Comparison of ENCODE assay signal across 8 cellular contexts in genomic region chr12:63802012-63802608, GRCh38. TPM values are rescaled to one million over a fixed set of nuclear protein-coding genes. Genes with fewer than 3 reads are reported as not detected.
DNase-seq lines count a peak whose midpoint lies in the region; ATAC-seq, FAIRE-seq and TF ChIP-seq lines count a peak whose summit lies in the region.

No MANE protein-coding gene starts in this region.

- H3K4me3 Mint-ChIP-seq in mesothelial cell of epicardium = no peak overlapping the region

- TF ChIP-seq CTCF in BE2C (IDR thresholded peaks at IDR 0.05; ENCODE audit: low read depth, low read length) = peak; percentile 64
- TF ChIP-seq CTCF in bronchial epithelial cell (IDR thresholded peaks at IDR 0.05; ENCODE audit: insufficient read depth, low read length, severe bottlenecking) = peak; percentile 38
- peak; percentile 66 for TF ChIP-seq CTCF in mesothelial cell of epicardium (IDR thresholded peaks at IDR 0.05; ENCODE audit: unreplicated experiment)

- H3K4me3 ChIP-seq in BE2C (ENCODE audit: low read depth, low read length) (no peak overlapping the region), bronchial epithelial cell (ENCODE audit: low read depth, low read length) (no peak overlapping the region)

- peaks cover 3% of the 10 kb centered on the region for H3K36me3 Mint-ChIP-seq in mesothelial cell of epicardium

- H3K27me3 ChIP-seq in BE2C (no peaks in the 10 kb centered on the region), bronchial epithelial cell (ENCODE audit: control insufficient read depth, insufficient read depth, low read length) (no peaks in the 10 kb centered on the region)

- no peaks in the 10 kb centered on the region for H3K9me3 ChIP-seq in BE2C

- H3K27me3 Mint-ChIP-seq in mesothelial cell of epicardium (ENCODE audit: low read depth) = no peaks in the 10 kb centered on the region

- no peaks in the 10 kb centered on the region for H3K4me1 ChIP-seq in BE2C

- DNase-seq in BE2C (no peak), NCI-H2171 treated with DMSO at 0.1 percent for 48 hours (lab: John Stamatoyannopoulos, UW) (peak; percentile 46), bronchial epithelial cell (ENCODE audit: low read depth) (peak; percentile 24), mesothelial cell of epicardium (ENCODE audit: low spot score in 2 of 2, unreplicated experiment in 2 of 2) (no peak), HuH-7.5 (ENCODE audit: low spot score) (no peak), ureter (ENCODE audit: low spot score) (no peak)

- FAIRE-seq in bronchial epithelial cell (lab: Jason Lieb, UNC) = no peak

- H3K27ac Mint-ChIP-seq in mesothelial cell of epicardium = no peak overlapping the region

- no peaks in the 10 kb centered on the region for H3K9me3 Mint-ChIP-seq in mesothelial cell of epicardium

- H3K4me1 Mint-ChIP-seq in mesothelial cell of epicardium = no peaks in the 10 kb centered on the region

- H3K36me3 ChIP-seq in BE2C (no peaks in the 10 kb centered on the region), bronchial epithelial cell (ENCODE audit: control insufficient read depth, insufficient read depth, low read length) (no peaks in the 10 kb centered on the region)

- ATAC-seq in GM21360 (IDR thresholded peaks at IDR 0.05; ENCODE audit: unreplicated experiment) (peak; percentile 72), GM19395 (IDR thresholded peaks at IDR 0.05; ENCODE audit: unreplicated experiment) (no peak)

RNA-seq across cellular contexts. Expression of gene RXYLT1, which starts 22.4 kb away (rescaled TPM):
- polyA plus RNA-seq in BE2C (2012; ENCODE audit: insufficient read depth, insufficient read length, low read depth) = 25.5 TPM
- total RNA-seq in bronchial epithelial cell (11.4 and 18.7 TPM in 2 replicates), mesothelial cell of epicardium (20.6 to 22.7 TPM (median 21.0 TPM) in 3 replicates), ureter (21.2 TPM)

RNA-seq across cellular contexts. Expression of gene SRGAP1, which starts 42.4 kb away (rescaled TPM):
- 7.6 TPM for polyA plus RNA-seq in BE2C (2012; ENCODE audit: insufficient read depth, insufficient read length, low read depth)
- total RNA-seq in bronchial epithelial cell = 4.5 and 6.1 TPM in 2 replicates
- total RNA-seq in mesothelial cell of epicardium = 9.6 to 9.7 TPM (median 9.7 TPM) in 3 replicates
- total RNA-seq in ureter = 15.8 TPM

Comparison
In these comparisons a context has a peak if more than half of its experiments do, and no peak if none do; other contexts are left out.
1. DNase-seq: peak in NCI-H2171 treated with DMSO at 0.1 percent for 48 hours (single experiment) and bronchial epithelial cell (single experiment); none in BE2C (single experiment), mesothelial cell of epicardium (0 of 2), HuH-7.5 (single experiment) and ureter (single experiment).
2. Peak in every context shown above with its lines, with median percentiles within 50 percentile points of each other: CTCF ChIP-seq.